In the genomic region with DNA sequence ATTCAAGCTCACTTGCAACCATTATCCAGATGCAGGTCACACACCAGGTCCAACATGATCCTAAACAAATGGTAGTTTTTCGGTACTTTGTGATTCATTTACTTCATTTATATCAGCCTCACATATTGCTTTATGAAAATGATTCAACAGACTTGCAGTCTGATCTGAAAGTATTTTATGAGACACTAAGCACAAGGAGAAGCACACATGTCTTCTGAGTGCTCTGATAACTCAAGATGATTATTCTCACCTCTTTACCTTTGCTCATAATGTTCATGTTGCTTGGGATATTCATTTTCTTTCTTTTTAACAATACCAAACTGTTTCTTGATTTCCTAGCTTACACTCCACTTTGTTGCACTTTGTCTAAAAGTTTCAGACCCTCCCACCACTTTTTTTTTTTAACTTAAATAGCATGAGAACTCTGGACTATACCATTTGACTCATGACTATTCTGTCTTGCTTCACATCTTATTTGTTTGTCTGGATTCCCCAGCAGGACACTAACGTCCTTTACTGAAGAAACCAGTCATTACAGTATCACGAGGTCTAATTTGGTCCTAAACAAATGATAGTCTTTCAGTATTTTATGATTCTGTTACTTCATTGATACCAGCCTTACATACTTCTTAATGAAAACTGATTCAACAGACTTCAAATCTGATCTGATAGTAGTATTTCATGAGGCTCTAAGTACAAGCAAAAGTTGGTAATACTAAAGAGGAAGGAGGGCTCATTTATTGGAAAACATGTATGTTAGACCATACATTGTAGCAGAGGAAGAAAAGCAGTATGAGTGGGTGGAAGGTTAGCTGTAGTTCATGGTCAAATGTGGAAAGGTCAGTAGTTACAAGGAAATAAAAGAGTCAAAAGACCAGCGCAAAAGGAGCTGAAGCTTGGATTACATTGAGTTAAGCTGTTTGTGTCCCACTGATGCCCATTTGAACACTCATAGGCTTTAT, we compare ENCODE assay signal across 1 cellular context.
TF ChIP-seq lines count a peak whose summit lies in the region.

No MANE protein-coding gene starts in this region.

TF ChIP-seq in HepG2, 621 proteins besides CTCF, POLR2A, EP300 and RAD21 (continued from another document and continues in another):
- TF ChIP-seq, protein P1, sequence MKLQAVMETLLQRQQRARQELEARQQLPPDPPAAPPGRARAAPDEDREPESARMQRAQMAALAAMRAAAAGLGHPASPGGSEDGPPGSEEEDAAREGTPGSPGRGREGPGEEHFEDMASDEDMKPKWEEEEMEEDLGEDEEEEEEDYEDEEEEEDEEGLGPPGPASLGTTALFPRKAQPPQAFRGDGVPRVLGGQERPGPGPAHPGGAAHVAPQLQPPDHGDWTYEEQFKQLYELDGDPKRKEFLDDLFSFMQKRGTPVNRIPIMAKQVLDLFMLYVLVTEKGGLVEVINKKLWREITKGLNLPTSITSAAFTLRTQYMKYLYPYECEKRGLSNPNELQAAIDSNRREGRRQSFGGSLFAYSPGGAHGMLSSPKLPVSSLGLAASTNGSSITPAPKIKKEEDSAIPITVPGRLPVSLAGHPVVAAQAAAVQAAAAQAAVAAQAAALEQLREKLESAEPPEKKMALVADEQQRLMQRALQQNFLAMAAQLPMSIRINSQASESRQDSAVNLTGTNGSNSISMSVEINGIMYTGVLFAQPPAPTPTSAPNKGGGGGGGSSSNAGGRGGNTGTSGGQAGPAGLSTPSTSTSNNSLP (IDR thresholded peaks at IDR 0.05; ENCODE audit: low read depth, low read length) = no peak
- TF ChIP-seq, protein P2, sequence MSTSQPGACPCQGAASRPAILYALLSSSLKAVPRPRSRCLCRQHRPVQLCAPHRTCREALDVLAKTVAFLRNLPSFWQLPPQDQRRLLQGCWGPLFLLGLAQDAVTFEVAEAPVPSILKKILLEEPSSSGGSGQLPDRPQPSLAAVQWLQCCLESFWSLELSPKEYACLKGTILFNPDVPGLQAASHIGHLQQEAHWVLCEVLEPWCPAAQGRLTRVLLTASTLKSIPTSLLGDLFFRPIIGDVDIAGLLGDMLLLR (CRISPR knock-in tag; IDR thresholded peaks at IDR 0.05) = no peak
- TF ChIP-seq PAWR (CRISPR knock-in tag; IDR thresholded peaks at IDR 0.05; ENCODE audit: borderline replicate concordance) (no peak), AGO1 (IDR thresholded peaks at IDR 0.05; ENCODE audit: low read depth, low read length, poor library complexity, severe bottlenecking) (no peak), HOXA3 (CRISPR knock-in tag; IDR thresholded peaks at IDR 0.05) (no peak), ZNF274 (CRISPR knock-in tag; IDR thresholded peaks at IDR 0.05) (no peak), ZNF83 (CRISPR knock-in tag; IDR thresholded peaks at IDR 0.05; ENCODE audit: borderline replicate concordance) (no peak), SAP130 (CRISPR knock-in tag; IDR thresholded peaks at IDR 0.05; ENCODE audit: low read depth) (0 out of 2 replicates have a peak, but pooled peaks have one; percentile 24), SOX13 (IDR thresholded peaks at IDR 0.05) (no peak), SOX13 (CRISPR knock-in tag; conservative IDR thresholded peaks at IDR 0.05 in 1 of 2, IDR thresholded peaks at IDR 0.05 in 1 of 2) (peak in 1 of 2 experiments; percentile 21; a peak in 1 of 4 replicates), ZNF652 (CRISPR knock-in tag; IDR thresholded peaks at IDR 0.05; ENCODE audit: borderline replicate concordance, low read depth) (peak; percentile 6; the same call in 1 of the 2 replicates), ZFP82 (CRISPR knock-in tag; IDR thresholded peaks at IDR 0.05; ENCODE audit: borderline replicate concordance) (no peak), IKZF1 (IDR thresholded peaks at IDR 0.05) (no peak), KLF12 (CRISPR knock-in tag; IDR thresholded peaks at IDR 0.05; ENCODE audit: borderline replicate concordance) (no peak)
- TF ChIP-seq, protein P3, sequence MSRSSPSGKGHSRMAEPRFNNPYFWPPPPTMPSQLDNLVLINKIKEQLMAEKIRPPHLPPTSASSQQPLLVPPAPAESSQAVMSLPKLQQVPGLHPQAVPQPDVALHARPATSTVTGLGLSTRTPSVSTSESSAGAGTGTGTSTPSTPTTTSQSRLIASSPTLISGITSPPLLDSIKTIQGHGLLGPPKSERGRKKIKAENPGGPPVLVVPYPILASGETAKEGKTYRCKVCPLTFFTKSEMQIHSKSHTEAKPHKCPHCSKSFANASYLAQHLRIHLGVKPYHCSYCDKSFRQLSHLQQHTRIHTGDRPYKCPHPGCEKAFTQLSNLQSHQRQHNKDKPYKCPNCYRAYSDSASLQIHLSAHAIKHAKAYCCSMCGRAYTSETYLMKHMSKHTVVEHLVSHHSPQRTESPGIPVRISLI (CRISPR knock-in tag; IDR thresholded peaks at IDR 0.05; ENCODE audit: borderline replicate concordance) = peak; percentile 67; the same call in 1 of the 2 replicates
- TF ChIP-seq, protein P4, sequence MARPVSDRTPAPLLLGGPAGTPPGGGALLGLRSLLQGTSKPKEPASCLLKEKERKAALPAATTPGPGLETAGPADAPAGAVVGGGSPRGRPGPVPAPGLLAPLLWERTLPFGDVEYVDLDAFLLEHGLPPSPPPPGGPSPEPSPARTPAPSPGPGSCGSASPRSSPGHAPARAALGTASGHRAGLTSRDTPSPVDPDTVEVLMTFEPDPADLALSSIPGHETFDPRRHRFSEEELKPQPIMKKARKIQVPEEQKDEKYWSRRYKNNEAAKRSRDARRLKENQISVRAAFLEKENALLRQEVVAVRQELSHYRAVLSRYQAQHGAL (CRISPR knock-in tag; IDR thresholded peaks at IDR 0.05; ENCODE audit: not compliant biosample characterization) = no peak
- TF ChIP-seq, protein P5, sequence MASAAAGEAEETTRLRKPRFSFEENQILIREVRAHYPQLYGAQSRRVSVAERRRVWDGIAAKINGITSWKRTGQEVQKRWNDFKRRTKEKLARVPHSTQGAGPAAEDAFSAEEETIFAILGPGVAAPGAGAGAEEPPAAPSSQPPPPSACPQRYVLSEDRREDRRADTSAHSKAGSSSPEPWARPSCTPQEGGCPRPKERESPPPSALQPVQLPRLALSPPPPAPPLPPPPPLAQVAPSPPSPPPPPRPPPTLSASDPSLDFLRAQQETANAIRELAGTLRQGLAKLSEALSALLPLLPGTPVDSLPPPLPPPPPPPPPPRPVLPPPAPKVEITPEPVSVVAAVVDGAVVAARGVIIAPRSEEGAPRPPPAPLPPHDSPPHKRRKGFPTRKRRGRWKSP (CRISPR knock-in tag; IDR thresholded peaks at IDR 0.05) = no peak
- TF ChIP-seq, protein P6, sequence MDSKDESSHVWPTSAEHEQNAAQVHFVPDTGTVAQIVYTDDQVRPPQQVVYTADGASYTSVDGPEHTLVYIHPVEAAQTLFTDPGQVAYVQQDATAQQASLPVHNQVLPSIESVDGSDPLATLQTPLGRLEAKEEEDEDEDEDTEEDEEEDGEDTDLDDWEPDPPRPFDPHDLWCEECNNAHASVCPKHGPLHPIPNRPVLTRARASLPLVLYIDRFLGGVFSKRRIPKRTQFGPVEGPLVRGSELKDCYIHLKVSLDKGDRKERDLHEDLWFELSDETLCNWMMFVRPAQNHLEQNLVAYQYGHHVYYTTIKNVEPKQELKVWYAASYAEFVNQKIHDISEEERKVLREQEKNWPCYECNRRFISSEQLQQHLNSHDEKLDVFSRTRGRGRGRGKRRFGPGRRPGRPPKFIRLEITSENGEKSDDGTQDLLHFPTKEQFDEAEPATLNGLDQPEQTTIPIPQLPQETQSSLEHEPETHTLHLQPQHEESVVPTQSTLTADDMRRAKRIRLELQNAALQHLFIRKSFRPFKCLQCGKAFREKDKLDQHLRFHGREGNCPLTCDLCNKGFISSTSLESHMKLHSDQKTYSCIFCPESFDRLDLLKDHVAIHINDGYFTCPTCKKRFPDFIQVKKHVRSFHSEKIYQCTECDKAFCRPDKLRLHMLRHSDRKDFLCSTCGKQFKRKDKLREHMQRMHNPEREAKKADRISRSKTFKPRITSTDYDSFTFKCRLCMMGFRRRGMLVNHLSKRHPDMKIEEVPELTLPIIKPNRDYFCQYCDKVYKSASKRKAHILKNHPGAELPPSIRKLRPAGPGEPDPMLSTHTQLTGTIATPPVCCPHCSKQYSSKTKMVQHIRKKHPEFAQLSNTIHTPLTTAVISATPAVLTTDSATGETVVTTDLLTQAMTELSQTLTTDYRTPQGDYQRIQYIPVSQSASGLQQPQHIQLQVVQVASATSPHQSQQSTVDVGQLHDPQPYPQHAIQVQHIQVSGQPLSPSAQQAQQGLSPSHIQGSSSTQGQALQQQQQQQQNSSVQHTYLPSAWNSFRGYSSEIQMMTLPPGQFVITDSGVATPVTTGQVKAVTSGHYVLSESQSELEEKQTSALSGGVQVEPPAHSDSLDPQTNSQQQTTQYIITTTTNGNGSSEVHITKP (CRISPR knock-in tag; IDR thresholded peaks at IDR 0.05; ENCODE audit: low read depth) = peak; percentile 95
- TF ChIP-seq, protein P7, sequence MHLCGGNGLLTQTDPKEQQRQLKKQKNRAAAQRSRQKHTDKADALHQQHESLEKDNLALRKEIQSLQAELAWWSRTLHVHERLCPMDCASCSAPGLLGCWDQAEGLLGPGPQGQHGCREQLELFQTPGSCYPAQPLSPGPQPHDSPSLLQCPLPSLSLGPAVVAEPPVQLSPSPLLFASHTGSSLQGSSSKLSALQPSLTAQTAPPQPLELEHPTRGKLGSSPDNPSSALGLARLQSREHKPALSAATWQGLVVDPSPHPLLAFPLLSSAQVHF (CRISPR knock-in tag; IDR thresholded peaks at IDR 0.05) = no peak
- TF ChIP-seq, protein P8, sequence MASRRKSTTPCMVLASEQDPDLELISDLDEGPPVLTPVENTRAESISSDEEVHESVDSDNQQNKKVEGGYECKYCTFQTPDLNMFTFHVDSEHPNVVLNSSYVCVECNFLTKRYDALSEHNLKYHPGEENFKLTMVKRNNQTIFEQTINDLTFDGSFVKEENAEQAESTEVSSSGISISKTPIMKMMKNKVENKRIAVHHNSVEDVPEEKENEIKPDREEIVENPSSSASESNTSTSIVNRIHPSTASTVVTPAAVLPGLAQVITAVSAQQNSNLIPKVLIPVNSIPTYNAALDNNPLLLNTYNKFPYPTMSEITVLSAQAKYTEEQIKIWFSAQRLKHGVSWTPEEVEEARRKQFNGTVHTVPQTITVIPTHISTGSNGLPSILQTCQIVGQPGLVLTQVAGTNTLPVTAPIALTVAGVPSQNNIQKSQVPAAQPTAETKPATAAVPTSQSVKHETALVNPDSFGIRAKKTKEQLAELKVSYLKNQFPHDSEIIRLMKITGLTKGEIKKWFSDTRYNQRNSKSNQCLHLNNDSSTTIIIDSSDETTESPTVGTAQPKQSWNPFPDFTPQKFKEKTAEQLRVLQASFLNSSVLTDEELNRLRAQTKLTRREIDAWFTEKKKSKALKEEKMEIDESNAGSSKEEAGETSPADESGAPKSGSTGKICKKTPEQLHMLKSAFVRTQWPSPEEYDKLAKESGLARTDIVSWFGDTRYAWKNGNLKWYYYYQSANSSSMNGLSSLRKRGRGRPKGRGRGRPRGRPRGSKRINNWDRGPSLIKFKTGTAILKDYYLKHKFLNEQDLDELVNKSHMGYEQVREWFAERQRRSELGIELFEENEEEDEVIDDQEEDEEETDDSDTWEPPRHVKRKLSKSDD (CRISPR knock-in tag; IDR thresholded peaks at IDR 0.05; ENCODE audit: low read depth) = no peak
- TF ChIP-seq, protein P9, sequence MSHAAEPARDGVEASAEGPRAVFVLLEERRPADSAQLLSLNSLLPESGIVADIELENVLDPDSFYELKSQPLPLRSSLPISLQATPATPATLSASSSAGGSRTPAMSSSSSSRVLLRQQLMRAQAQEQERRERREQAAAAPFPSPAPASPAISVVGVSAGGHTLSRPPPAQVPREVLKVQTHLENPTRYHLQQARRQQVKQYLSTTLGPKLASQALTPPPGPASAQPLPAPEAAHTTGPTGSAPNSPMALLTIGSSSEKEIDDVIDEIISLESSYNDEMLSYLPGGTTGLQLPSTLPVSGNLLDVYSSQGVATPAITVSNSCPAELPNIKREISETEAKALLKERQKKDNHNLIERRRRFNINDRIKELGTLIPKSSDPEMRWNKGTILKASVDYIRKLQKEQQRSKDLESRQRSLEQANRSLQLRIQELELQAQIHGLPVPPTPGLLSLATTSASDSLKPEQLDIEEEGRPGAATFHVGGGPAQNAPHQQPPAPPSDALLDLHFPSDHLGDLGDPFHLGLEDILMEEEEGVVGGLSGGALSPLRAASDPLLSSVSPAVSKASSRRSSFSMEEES (CRISPR knock-in tag; IDR thresholded peaks at IDR 0.05) = peak; percentile 74; the same call in 1 of the 2 replicates
- TF ChIP-seq, protein P10, sequence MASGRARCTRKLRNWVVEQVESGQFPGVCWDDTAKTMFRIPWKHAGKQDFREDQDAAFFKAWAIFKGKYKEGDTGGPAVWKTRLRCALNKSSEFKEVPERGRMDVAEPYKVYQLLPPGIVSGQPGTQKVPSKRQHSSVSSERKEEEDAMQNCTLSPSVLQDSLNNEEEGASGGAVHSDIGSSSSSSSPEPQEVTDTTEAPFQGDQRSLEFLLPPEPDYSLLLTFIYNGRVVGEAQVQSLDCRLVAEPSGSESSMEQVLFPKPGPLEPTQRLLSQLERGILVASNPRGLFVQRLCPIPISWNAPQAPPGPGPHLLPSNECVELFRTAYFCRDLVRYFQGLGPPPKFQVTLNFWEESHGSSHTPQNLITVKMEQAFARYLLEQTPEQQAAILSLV (CRISPR knock-in tag; IDR thresholded peaks at IDR 0.05; ENCODE audit: borderline replicate concordance) = no peak
- TF ChIP-seq, protein P11, sequence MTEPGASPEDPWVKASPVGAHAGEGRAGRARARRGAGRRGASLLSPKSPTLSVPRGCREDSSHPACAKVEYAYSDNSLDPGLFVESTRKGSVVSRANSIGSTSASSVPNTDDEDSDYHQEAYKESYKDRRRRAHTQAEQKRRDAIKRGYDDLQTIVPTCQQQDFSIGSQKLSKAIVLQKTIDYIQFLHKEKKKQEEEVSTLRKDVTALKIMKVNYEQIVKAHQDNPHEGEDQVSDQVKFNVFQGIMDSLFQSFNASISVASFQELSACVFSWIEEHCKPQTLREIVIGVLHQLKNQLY (CRISPR knock-in tag; IDR thresholded peaks at IDR 0.05) = no peak
- TF ChIP-seq, protein P12, sequence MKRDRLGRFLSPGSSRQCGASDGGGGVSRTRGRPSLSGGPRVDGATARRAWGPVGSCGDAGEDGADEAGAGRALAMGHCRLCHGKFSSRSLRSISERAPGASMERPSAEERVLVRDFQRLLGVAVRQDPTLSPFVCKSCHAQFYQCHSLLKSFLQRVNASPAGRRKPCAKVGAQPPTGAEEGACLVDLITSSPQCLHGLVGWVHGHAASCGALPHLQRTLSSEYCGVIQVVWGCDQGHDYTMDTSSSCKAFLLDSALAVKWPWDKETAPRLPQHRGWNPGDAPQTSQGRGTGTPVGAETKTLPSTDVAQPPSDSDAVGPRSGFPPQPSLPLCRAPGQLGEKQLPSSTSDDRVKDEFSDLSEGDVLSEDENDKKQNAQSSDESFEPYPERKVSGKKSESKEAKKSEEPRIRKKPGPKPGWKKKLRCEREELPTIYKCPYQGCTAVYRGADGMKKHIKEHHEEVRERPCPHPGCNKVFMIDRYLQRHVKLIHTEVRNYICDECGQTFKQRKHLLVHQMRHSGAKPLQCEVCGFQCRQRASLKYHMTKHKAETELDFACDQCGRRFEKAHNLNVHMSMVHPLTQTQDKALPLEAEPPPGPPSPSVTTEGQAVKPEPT (CRISPR knock-in tag; IDR thresholded peaks at IDR 0.05; ENCODE audit: low read depth) = no peak
